In the genomic region with DNA sequence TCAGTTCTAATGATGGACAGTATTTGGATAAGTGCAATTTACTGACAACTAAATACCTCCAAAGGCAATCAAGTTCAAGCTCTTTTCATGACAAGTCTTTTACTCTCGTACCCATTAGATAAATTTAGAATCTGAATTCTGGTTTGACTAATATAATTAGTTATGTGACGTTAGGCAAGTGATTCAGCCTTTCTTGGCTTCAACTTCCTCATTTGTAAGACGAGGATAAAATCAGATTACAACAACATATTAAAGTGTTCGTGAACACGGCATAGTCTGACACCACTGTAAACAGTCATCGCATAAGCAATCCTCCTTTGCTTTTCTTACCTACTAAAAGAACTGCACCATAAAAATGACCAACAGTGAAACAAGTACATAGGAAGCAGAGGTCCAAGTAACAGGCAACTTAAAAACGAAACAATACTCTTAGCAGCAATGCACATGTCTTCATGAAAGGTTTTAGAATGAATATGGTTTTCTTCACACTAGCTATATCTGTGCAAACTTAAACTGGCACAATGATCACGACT, we compare ENCODE assay signal across 8 cellular contexts. TPM values are rescaled to one million over a fixed set of nuclear protein-coding genes. Genes with fewer than 3 reads are reported as not detected.
DNase-seq lines count a peak whose midpoint lies in the region; ATAC-seq, FAIRE-seq and TF ChIP-seq lines count a peak whose summit lies in the region.

No MANE protein-coding gene starts in this region.

- TF ChIP-seq CTCF in CD14-positive monocyte (IDR thresholded peaks at IDR 0.05) (no peak), omental fat pad (IDR thresholded peaks at IDR 0.05) (no peak)

- no peaks in the 10 kb centered on the region for H3K9me3 Mint-ChIP-seq in CD14-positive monocyte

- peak; percentile 49 for DNase-seq in CD14-positive monocyte (ENCODE audit: low spot score)
- DNase-seq in M059J (ENCODE audit: low read depth): peak; percentile 70
- peak; percentile 12 for DNase-seq in epithelial cell of prostate (ENCODE audit: low read depth, low spot score)
- no peak for DNase-seq in NCI-H1694 treated with DMSO at 0.1 percent for 48 hours (lab: John Stamatoyannopoulos, UW)
- DNase-seq in omental fat pad (ENCODE audit: low spot score): no peak
- DNase-seq in small intestine: no peak
- DNase-seq in activated CD4-positive, alpha-beta T cell treated with anti-CD3 and anti-CD28 coated beads, Interleukin-2, amount 50 U/mL, for 48 hours: no peak

- no peak overlapping the region for H3K4me3 ChIP-seq in small intestine (ENCODE audit: low read depth in 1 of 2, low read length in 2 of 2)

- H3K27ac Mint-ChIP-seq in CD14-positive monocyte: peak overlapping the region; percentile 93 to 96 (median 95)

- peaks cover 45% of the 10 kb centered on the region for H3K4me1 Mint-ChIP-seq in CD14-positive monocyte

- peak overlapping the region; percentile 60 to 94 for H3K4me3 Mint-ChIP-seq in CD14-positive monocyte

- H3K36me3 Mint-ChIP-seq in CD14-positive monocyte: peaks cover 2 to 4% of the 10 kb centered on the region in 2 donors

- H3K4me1 ChIP-seq in small intestine (ENCODE audit: control insufficient read depth in 2 of 2, insufficient read depth in 1 of 2, low read depth in 1 of 2, low read length in 1 of 2): no peaks in the 10 kb centered on the region

- ATAC-seq in GM21360 (IDR thresholded peaks at IDR 0.05; ENCODE audit: unreplicated experiment) (peak; percentile 50), omental fat pad (ENCODE audit: low FRiP score) (no peak)

- H3K27me3 ChIP-seq in small intestine (ENCODE audit: control insufficient read depth in 2 of 2, insufficient read depth in 2 of 2, low read length in 2 of 2): no peaks in the 10 kb centered on the region

- no peaks in the 10 kb centered on the region for H3K27me3 Mint-ChIP-seq in CD14-positive monocyte (ENCODE audit: low read depth in 3 of 3)

- H3K27ac ChIP-seq in epithelial cell of prostate: no peak overlapping the region
- H3K27ac ChIP-seq in small intestine (ENCODE audit: low read depth in 1 of 2, low read length in 1 of 2): peak overlapping the region in 1 of 2 donors; percentile 8

- no peaks in the 10 kb centered on the region for H3K9me3 ChIP-seq in small intestine (ENCODE audit: control insufficient read depth, low read depth)

- H3K36me3 ChIP-seq in small intestine (ENCODE audit: control insufficient read depth in 2 of 2, insufficient read depth in 2 of 2, low read length in 2 of 2): no peaks in the 10 kb centered on the region

- intact Hi-C loops in CD14-positive monocyte (cut with micrococcal nuclease): no loop called here

- WGBS in small intestine, 3 donors: 52 to 66% (median 65%) methylated on average over 8 of the region's 8 CpGs

- FAIRE-seq in small intestine (lab: Jason Lieb, UNC): no peak

RNA-seq across cellular contexts. Expression of a gene that starts 25.7 kb away (rescaled TPM):
- polyA plus RNA-seq in CD14-positive monocyte (10 to 100 TPM; 46.3 to 55.5 TPM), small intestine (100 to 1,000 TPM in 1 of 3 donors, 10 to 100 TPM in 2; 88.7 to 154 (median 88.9) TPM)
- total RNA-seq in M059J (2014; rRNA removed; shearing (Covaris generic)): 40.1 and 63.8 TPM in 2 replicates
- total RNA-seq in omental fat pad: 10 to 100 TPM; 15.3 to 21.8 (median 15.8) TPM

Comparison
In these comparisons a context has a peak if more than half of its experiments do, and no peak if none do; other contexts are left out.
1. DNase-seq: peak in CD14-positive monocyte (single experiment), M059J (single experiment) and epithelial cell of prostate (single experiment); none in NCI-H1694 treated with DMSO at 0.1 percent for 48 hours (single experiment), omental fat pad (single experiment), small intestine (single experiment) and activated CD4-positive, alpha-beta T cell treated with anti-CD3 and anti-CD28 coated beads, Interleukin-2, amount 50 U/mL, for 48 hours (0 of 2).